1 cellular context compared by ENCODE assay signal in genomic region chr11:9315078-9315688, GRCh38.
A peak's percentile ranks its signal among the peaks of the same experiment; 100 is the strongest.
TF ChIP-seq lines count a peak whose summit lies in the region.

No MANE protein-coding gene starts in this region.

TF ChIP-seq in K562, 482 proteins besides CTCF, POLR2A, EP300 and RAD21 (continued from another document):
- TF ChIP-seq MGA (IDR thresholded peaks at IDR 0.05) (peak; percentile 11; the same call in 1 of the 2 replicates), ZNF766 (CRISPR knock-in tag; conservative IDR thresholded peaks at IDR 0.05) (no peak), TAL1 (IDR thresholded peaks at IDR 0.05) (no peak), MYC (IDR thresholded peaks at IDR 0.05; ENCODE audit: low read depth, low read length) (no peak), MYC (CRISPR knock-in tag; IDR thresholded peaks at IDR 0.05; ENCODE audit: borderline replicate concordance, low read depth) (no peak), HLTF (IDR thresholded peaks at IDR 0.05) (peak; percentile 41; the same call in 1 of the 2 replicates), RCOR1 (IDR thresholded peaks at IDR 0.05; ENCODE audit: borderline replicate concordance in 1 of 2, low read depth in 2 of 2, low read length in 2 of 2) (peak in 1 of 2 experiments; percentile 47; a peak in 1 of 4 replicates), TAF1 (IDR thresholded peaks at IDR 0.05; ENCODE audit: control insufficient read depth, extremely low read depth, insufficient read depth, low read length, severe bottlenecking) (no peak), ARNT (IDR thresholded peaks at IDR 0.05) (peak; percentile 59 to 78), TFAP4 (CRISPR knock-in tag; IDR thresholded peaks at IDR 0.05; ENCODE audit: borderline replicate concordance) (0 out of 2 replicates have a peak, but pooled peaks have one; percentile 3), SNRNP70 (optimal IDR thresholded peaks at IDR 0.05; ENCODE audit: low read depth, low read length) (no peak), DDX20 (tag; IDR thresholded peaks at IDR 0.05; ENCODE audit: low read depth) (no peak), SMARCA4 (IDR thresholded peaks at IDR 0.05) (0 out of 2 replicates have a peak, but pooled peaks have one; percentile 67), POLR2AphosphoS5 (IDR thresholded peaks at IDR 0.05; ENCODE audit: control insufficient read depth, insufficient read depth, low read depth, low read length) (no peak), PML (IDR thresholded peaks at IDR 0.05; ENCODE audit: low read length) (no peak; the same call in 1 of the 2 replicates), E2F8 (IDR thresholded peaks at IDR 0.05; ENCODE audit: low read depth, partially characterized antibody) (no peak), CHAMP1 (IDR thresholded peaks at IDR 0.05) (no peak), ZBTB11 (CRISPR knock-in tag; IDR thresholded peaks at IDR 0.05) (peak in 1 of 3 experiments; percentile 18; a peak in 1 of 6 replicates), BMI1 (IDR thresholded peaks at IDR 0.05; ENCODE audit: low read length) (no peak), FOSL1 (tag; conservative IDR thresholded peaks at IDR 0.05) (no peak), ARID3B (CRISPR knock-in tag; IDR thresholded peaks at IDR 0.05; ENCODE audit: borderline replicate concordance) (no peak), FOXA3 (CRISPR knock-in tag; conservative IDR thresholded peaks at IDR 0.05 in 1 of 2, IDR thresholded peaks at IDR 0.05 in 1 of 2) (0 out of 4 replicates have a peak, but pooled peaks of 1 of the 2 experiments have one; percentile 14), MAZ (CRISPR knock-in tag; conservative IDR thresholded peaks at IDR 0.05 in 1 of 2, IDR thresholded peaks at IDR 0.05 in 1 of 2) (no peak; a peak in 1 of 4 replicates), ZBTB8A (IDR thresholded peaks at IDR 0.05; ENCODE audit: partially characterized antibody) (no peak), ETS1 (conservative IDR thresholded peaks at IDR 0.05; ENCODE audit: control insufficient read depth, low read depth, low read length) (no peak)
TF ChIP-seq in K562: peak in this region for 73.
